ENCODE assay signal across 31 cellular contexts in genomic region chr5:79031481-79031867, GRCh38. TPM values are rescaled to one million over a fixed set of nuclear protein-coding genes. Genes with fewer than 3 reads are reported as not detected.
"Had no signal": no experiment of that assay in that cellular context is flagged by ENCODE, and none has a peak within 500 bp of the region (broad histone marks: within the 10 kb centered on the region; RNA-seq: fewer than 3 reads in every experiment).

No MANE protein-coding gene starts in this region.

- H3K27ac ChIP-seq: ascending aorta, breast epithelium, cardiac muscle cell, colonic mucosa, epithelial cell of prostate, esophagus squamous epithelium, gastroesophageal sphincter had no signal

- FAIRE-seq: endometrium, endothelial cell of umbilical vein had no signal

- H3K9me3 ChIP-seq: ascending aorta, breast epithelium, colonic mucosa, esophagus squamous epithelium, gastroesophageal sphincter had no signal

- ATAC-seq: activated naive CD4-positive, alpha-beta T cell treated with anti-CD3 and anti-CD28 coated beads, Interleukin-2, amount 50 U/mL, for 72 hours; activated T-cell treated with anti-CD3 and anti-CD28 coated beads, Interleukin-2, amount 50 U/mL, for 72 hours; gastroesophageal sphincter had no signal

- DNase-seq: activated CD4-positive, alpha-beta memory T cell treated with anti-CD3 and anti-CD28 coated beads, Interleukin-2, amount 10 ng/mL, durations not matched to agents 7 days and 5 days; activated CD4-positive, alpha-beta T cell treated with anti-CD3 and anti-CD28 coated beads for 4 hours; activated CD4-positive, alpha-beta T cell treated with anti-CD3 and anti-CD28 coated beads, Interleukin-2, amount 10 ng/mL, durations not matched to agents 7 days and 5 days; activated CD4-positive, alpha-beta T cell treated with anti-CD3 and anti-CD28 coated beads, Interleukin-2, amount 50 U/mL, for 4 hours; activated CD4-positive, CD25-positive, alpha-beta regulatory T cell; activated CD4-positive, CD25-positive, alpha-beta regulatory T cell treated with anti-CD3 and anti-CD28 coated beads, Interleukin-2, amount 50 U/mL, for 72 hours; activated CD8-positive, alpha-beta memory T cell treated with anti-CD3 and anti-CD28 coated beads, Interleukin-2, amount 50 U/mL, for 48 hours; activated gamma-delta T cell; activated naive CD4-positive, alpha-beta T cell; activated naive CD4-positive, alpha-beta T cell treated with anti-CD3 and anti-CD28 coated beads, Interleukin-2, amount 10 ng/mL, durations not matched to agents 7 days and 5 days; activated naive CD8-positive, alpha-beta T cell treated with anti-CD3 and anti-CD28 coated beads, Interleukin-2, amount 10 ng/mL, durations not matched to agents 7 days and 5 days; activated T-cell treated with anti-CD3 and anti-CD28 coated beads for 4 hours; activated T-cell treated with anti-CD3 and anti-CD28 coated beads, Interleukin-2, amount 50 U/mL, for 24 hours; activated T-cell treated with anti-CD3 and anti-CD28 coated beads, Interleukin-2, amount 50 U/mL, for 72 hours; central memory CD4-positive, alpha-beta T cell; cerebellar nuclear complex; colonic mucosa; effector CD8-positive, alpha-beta T cell; esophagus squamous epithelium; foreskin melanocyte; T-helper 2 cell had no signal

- H3K4me1 ChIP-seq: ascending aorta, breast epithelium, colonic mucosa, esophagus squamous epithelium, gastroesophageal sphincter had no signal

- H3K27me3 ChIP-seq: ascending aorta, breast epithelium, cardiac muscle cell, colonic mucosa, esophagus squamous epithelium, gastroesophageal sphincter had no signal

- H3K36me3 ChIP-seq: ascending aorta, breast epithelium, cardiac muscle cell, colonic mucosa, esophagus squamous epithelium, gastroesophageal sphincter had no signal

- H3K4me3 ChIP-seq: ascending aorta, breast epithelium, cardiac muscle cell, colonic mucosa, esophagus squamous epithelium, gastroesophageal sphincter had no signal

RNA-seq across cellular contexts. Expression of gene DMGDH, which starts 38.0 kb away (rescaled TPM):
- total RNA-seq: activated CD4-positive, alpha-beta T cell treated with anti-CD3 and anti-CD28 coated beads, Interleukin-2, amount 10 ng/mL, durations not matched to agents 7 days and 5 days; endothelial cell of umbilical vein; glomerular endothelial cell had no signal
- polyA plus RNA-seq: cardiac muscle cell had no signal

RNA-seq across cellular contexts. Expression of gene BHMT2, which starts 38.1 kb away (rescaled TPM):
- total RNA-seq: activated CD4-positive, alpha-beta memory T cell treated with anti-CD3 and anti-CD28 coated beads, Interleukin-2, amount 10 ng/mL, durations not matched to agents 7 days and 5 days; activated CD4-positive, alpha-beta T cell treated with anti-CD3 and anti-CD28 coated beads, Interleukin-2, amount 10 ng/mL, durations not matched to agents 7 days and 5 days; activated naive CD4-positive, alpha-beta T cell treated with anti-CD3 and anti-CD28 coated beads, Interleukin-2, amount 50 U/mL, for 72 hours; activated naive CD8-positive, alpha-beta T cell treated with anti-CD3 and anti-CD28 coated beads, Interleukin-2, amount 10 ng/mL, durations not matched to agents 7 days and 5 days; activated T-cell treated with anti-CD3 and anti-CD28 coated beads, Interleukin-2, amount 50 U/mL, for 72 hours; cardiac muscle cell; T-helper 1 cell treated with Interleukin-12 subunit alpha and Interleukin-12 subunit beta and Interleukin-4 antibody, amounts not matched to agents 30 ng/mL and 1 ng/mL, for 36 hours had no signal
- polyA plus RNA-seq: cardiac muscle cell had no signal
